8 cellular contexts compared by ENCODE assay signal in genomic region chr19:1848399-1849131, GRCh38. TPM values are rescaled to one million over a fixed set of nuclear protein-coding genes. Genes with fewer than 3 reads are reported as not detected.
DNase-seq lines count a peak whose midpoint lies in the region; TF ChIP-seq lines count a peak whose summit lies in the region.

A gene with protein sequence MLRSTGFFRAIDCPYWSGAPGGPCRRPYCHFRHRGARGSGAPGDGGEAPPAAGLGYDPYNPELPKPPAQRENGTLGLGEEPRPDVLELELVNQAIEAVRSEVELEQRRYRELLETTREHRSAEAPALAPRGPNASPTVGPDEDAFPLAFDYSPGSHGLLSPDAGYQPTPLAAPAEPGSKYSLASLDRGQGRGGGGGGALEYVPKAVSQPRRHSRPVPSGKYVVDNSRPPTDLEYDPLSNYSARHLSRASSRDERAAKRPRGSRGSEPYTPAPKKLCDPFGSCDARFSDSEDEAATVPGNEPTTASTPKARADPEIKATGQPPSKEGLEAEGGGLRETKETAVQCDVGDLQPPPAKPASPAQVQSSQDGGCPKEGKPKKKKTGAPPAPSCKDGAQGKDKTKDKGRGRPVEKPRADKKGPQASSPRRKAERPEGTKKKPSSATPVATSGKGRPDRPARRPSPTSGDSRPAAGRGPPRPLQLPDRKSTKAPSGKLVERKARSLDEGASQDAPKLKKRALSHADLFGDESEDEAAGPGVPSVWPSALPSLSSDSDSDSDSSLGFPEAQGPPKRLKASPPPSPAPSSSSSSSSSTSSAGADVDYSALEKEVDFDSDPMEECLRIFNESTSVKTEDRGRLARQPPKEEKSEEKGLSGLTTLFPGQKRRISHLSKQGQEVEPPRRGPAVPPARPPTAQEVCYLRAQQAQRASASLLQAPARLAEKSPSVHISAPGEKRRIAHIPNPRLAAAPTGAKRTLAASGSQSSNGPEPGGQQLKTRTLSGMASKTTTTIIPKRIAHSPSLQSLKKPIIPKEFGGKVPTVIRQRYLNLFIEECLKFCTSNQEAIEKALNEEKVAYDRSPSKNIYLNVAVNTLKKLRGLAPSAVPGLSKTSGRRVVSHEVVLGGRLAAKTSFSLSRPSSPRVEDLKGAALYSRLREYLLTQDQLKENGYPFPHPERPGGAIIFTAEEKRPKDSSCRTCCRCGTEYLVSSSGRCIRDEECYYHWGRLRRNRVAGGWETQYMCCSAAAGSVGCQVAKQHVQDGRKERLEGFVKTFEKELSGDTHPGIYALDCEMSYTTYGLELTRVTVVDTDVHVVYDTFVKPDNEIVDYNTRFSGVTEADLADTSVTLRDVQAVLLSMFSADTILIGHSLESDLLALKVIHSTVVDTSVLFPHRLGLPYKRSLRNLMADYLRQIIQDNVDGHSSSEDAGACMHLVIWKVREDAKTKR (minus strand): TSS chr19:1848483. CDS start chr19:1848358, 125 bp downstream.

- peak; percentile 90 for TF ChIP-seq CTCF in HFF-Myc (IDR thresholded peaks at IDR 0.05; ENCODE audit: low read depth, low read length, missing control alignments)

- no peaks in the 10 kb centered on the region for H3K27me3 Mint-ChIP-seq in activated naive CD4-positive, alpha-beta T cell treated with anti-CD3 and anti-CD28 coated beads for 36 hours (ENCODE audit: low read depth)

- H3K4me1 Mint-ChIP-seq in activated naive CD4-positive, alpha-beta T cell treated with anti-CD3 and anti-CD28 coated beads for 36 hours (ENCODE audit: low read depth), result peaks cover 66% of the 10 kb centered on the region

- H3K27ac ChIP-seq in temporal lobe (ENCODE audit: low read depth, low read length), result peak within 1 kb of the TSS; percentile 89

- peaks cover 7% of the 10 kb centered on the region for H3K36me3 Mint-ChIP-seq in activated naive CD4-positive, alpha-beta T cell treated with anti-CD3 and anti-CD28 coated beads for 36 hours (ENCODE audit: low read depth)

- H3K9me3 Mint-ChIP-seq in activated naive CD4-positive, alpha-beta T cell treated with anti-CD3 and anti-CD28 coated beads for 36 hours, result no peaks in the 10 kb centered on the region

- CTCF ChIA-PET in activated naive CD4-positive, alpha-beta T cell treated with anti-CD3 and anti-CD28 coated beads for 36 hours (lab: Charles Lee), result interaction anchor here (0.6 to 2.2 kb wide), 4 partner anchors 9 to 76 kb away, joined by 3 to 15 read pairs (median 7); no protein-coding TSS in a partner anchor

- peak within 1 kb of the TSS; percentile 85 for H3K4me3 ChIP-seq in GM08714 (ENCODE audit: low read length)
- peak within 1 kb of the TSS; percentile 89 for H3K4me3 ChIP-seq in HFF-Myc (replicated peaks; ENCODE audit: low read depth, low read length)

- intact Hi-C loops in activated naive CD4-positive, alpha-beta T cell treated with anti-CD3 and anti-CD28 coated beads for 36 hours (cut with micrococcal nuclease), result loop anchor here (1.0 kb wide), 1 partner anchor 36 kb away; the partner anchor contains the start of gene ATP8B3

- H3K4me3 Mint-ChIP-seq in activated naive CD4-positive, alpha-beta T cell treated with anti-CD3 and anti-CD28 coated beads for 36 hours, result peak within 1 kb of the TSS; percentile 86

- H3K27ac Mint-ChIP-seq in activated naive CD4-positive, alpha-beta T cell treated with anti-CD3 and anti-CD28 coated beads for 36 hours, result peak within 1 kb of the TSS; percentile 89

- peak; percentile 72 for DNase-seq in HFF-Myc (ENCODE audit: extremely low read depth, low read depth)
- peak; percentile 97 for DNase-seq in NAMALWA (ENCODE audit: low spot score)
- DNase-seq in SK-N-DZ (ENCODE audit: low spot score), result peak; percentile 93
- peak; percentile 99 for DNase-seq in activated naive CD4-positive, alpha-beta T cell treated with anti-CD3 and anti-CD28 coated beads for 36 hours
- DNase-seq in globus pallidus (ENCODE audit: low spot score), result peak; percentile 91
- peak; percentile 80 for DNase-seq in occipital lobe (lab: John Stamatoyannopoulos, UW)

RNA-seq across cellular contexts. Expression of the gene that starts here (rescaled TPM):
- 10.7 and 12.7 TPM in 2 replicates for polyA plus RNA-seq in SK-N-DZ (2014; cell fraction: cytosol; rRNA removed)
- 16.6 and 69.5 TPM in 2 replicates for polyA plus RNA-seq in SK-N-DZ (2014; cell fraction: nucleus; rRNA removed)
- 10 to 100 TPM; 39.8 to 47.6 TPM for total RNA-seq in activated naive CD4-positive, alpha-beta T cell treated with anti-CD3 and anti-CD28 coated beads for 36 hours
- 2.8 TPM for total RNA-seq in occipital lobe
- 9.6 TPM for total RNA-seq in temporal lobe

Comparison
In these comparisons a context has a peak if more than half of its experiments do, and no peak if none do; other contexts are left out.
1. Peak in every context shown above with its lines: DNase-seq, H3K4me3 ChIP-seq and H3K27ac ChIP-seq.